In genomic region chr21:45991606-45992301, GRCh38 we compare ENCODE assay signal across 13 cellular contexts. TPM values are rescaled to one million over a fixed set of nuclear protein-coding genes. Genes with fewer than 3 reads are reported as not detected.
DNase-seq lines count a peak whose midpoint lies in the region; ATAC-seq and TF ChIP-seq lines count a peak whose summit lies in the region.
"Had no signal": no experiment of that assay in that cellular context is flagged by ENCODE, and none has a peak within 500 bp of the region (broad histone marks: within the 10 kb centered on the region; RNA-seq: fewer than 3 reads in every experiment).

No MANE protein-coding gene starts in this region.

- H3K79me1 ChIP-seq in mesendoderm (ENCODE audit: low read length): peaks cover 10% of the 10 kb centered on the region

- H3K4me2 ChIP-seq in mesendoderm (ENCODE audit: low read length): no peak overlapping the region

- peak overlapping the region in 1 of 3 donors; percentile 3 for H3K9ac ChIP-seq in skeletal muscle tissue (ENCODE audit: low read depth in 1 of 3, low read length in 3 of 3)
- no peak overlapping the region for H3K9ac ChIP-seq in mesendoderm (ENCODE audit: low read length)

- 87 to 93% (median 91%) methylated on average over 16 to 18 of the region's 18 CpGs for WGBS in heart left ventricle, 4 donors
- no CpG with 5 or more reads among the region's 18 CpGs for WGBS in mesendoderm (ENCODE audit: extremely low coverage, insufficient coverage, low lambda C conversion rate)

- H2BK5ac ChIP-seq in mesendoderm (ENCODE audit: low read length): no peak overlapping the region

- no peak overlapping the region for H2BK15ac ChIP-seq in mesendoderm (replicated peaks; ENCODE audit: low read depth)

- H2BK120ac ChIP-seq in mesendoderm (ENCODE audit: low read depth, low read length): no peak overlapping the region

- H3K27me3 ChIP-seq in GM06990 (replicated peaks; ENCODE audit: control insufficient read depth, insufficient read depth, low read length): no peaks in the 10 kb centered on the region
- H3K27me3 ChIP-seq in RWPE2 (ENCODE audit: insufficient read depth, poor library complexity, severe bottlenecking): no peaks in the 10 kb centered on the region
- H3K27me3 ChIP-seq in heart left ventricle: no peaks in the 10 kb centered on the region
- H3K27me3 ChIP-seq in skeletal muscle tissue (ENCODE audit: control insufficient read depth in 3 of 3, insufficient read depth in 3 of 3, low read length in 3 of 3): no peaks in the 10 kb centered on the region
- H3K27me3 ChIP-seq in mesendoderm (ENCODE audit: insufficient read depth, low read length, poor library complexity): no peaks in the 10 kb centered on the region

- no peak overlapping the region for H2AK5ac ChIP-seq in mesendoderm (ENCODE audit: low read length)

- H3K36me3 ChIP-seq in GM06990 (ENCODE audit: control insufficient read depth, insufficient read depth, low read length) (no peaks in the 10 kb centered on the region), RWPE2 (ENCODE audit: low read depth) (no peaks in the 10 kb centered on the region), heart left ventricle (peaks cover 0 to 87% (median 68%) of the 10 kb centered on the region in 9 donors), skeletal muscle tissue (ENCODE audit: control insufficient read depth in 3 of 3, insufficient read depth in 3 of 3, low read length in 3 of 3) (peaks cover 10 to 24% (median 19%) of the 10 kb centered on the region in 3 donors), mesendoderm (ENCODE audit: control insufficient read depth, insufficient read depth, low read length) (peaks cover 34% of the 10 kb centered on the region)

- no peak overlapping the region for H3K27ac ChIP-seq in RWPE2 (ENCODE audit: poor library complexity, severe bottlenecking)
- H3K27ac ChIP-seq in heart left ventricle: peak overlapping the region in 6 of 12 donors; percentile 42 to 80 (median 62)
- H3K27ac ChIP-seq in skeletal muscle tissue (ENCODE audit: low read depth, low read length): peak overlapping the region; percentile 47
- no peak overlapping the region for H3K27ac ChIP-seq in mesendoderm (ENCODE audit: low read depth, low read length)

- intact Hi-C loops in heart left ventricle (cut with DNase I): loop anchor here in 1 of 10 donors (10.0 kb wide), 1 partner anchor 123 kb away; no protein-coding TSS in a partner anchor

- H4K8ac ChIP-seq in mesendoderm (ENCODE audit: low read depth, low read length): no peak overlapping the region

- H3K4me1 ChIP-seq in RWPE2 (ENCODE audit: insufficient read depth, poor library complexity, severe bottlenecking) (no peaks in the 10 kb centered on the region), heart left ventricle (peaks cover 0 to 28% (median 0%) of the 10 kb centered on the region in 12 donors), skeletal muscle tissue (ENCODE audit: control insufficient read depth in 3 of 3, insufficient read depth in 3 of 3, low read length in 3 of 3) (peaks cover 0 to 9% (median 5%) of the 10 kb centered on the region in 3 donors), mesendoderm (ENCODE audit: control insufficient read depth, low read depth, low read length) (no peaks in the 10 kb centered on the region)

- H3K56ac ChIP-seq in mesendoderm (ENCODE audit: low read length): no peak overlapping the region

- peak; percentile 1 for DNase-seq in GM06990 (ENCODE audit: extremely low read depth, insufficient read length)
- DNase-seq in RWPE2 (ENCODE audit: low spot score): peak; percentile 51
- peak in 3 of 5 donors; percentile 19 to 53 (median 20) for DNase-seq in heart left ventricle
- no peak for DNase-seq in mesendoderm
- no peak for DNase-seq in NCI-H82 treated with DMSO at 0.1 percent for 48 hours (lab: John Stamatoyannopoulos, UW; ENCODE audit: unreplicated experiment)
- no peak for DNase-seq in activated gamma-delta T cell treated with Interleukin-2 at 50 U/mL for 16 hours
- DNase-seq: anterior cingulate cortex; immature natural killer cell; NCI-H1105 treated with DMSO at 0.1 percent for 48 hours; NCI-H524 treated with DMSO at 0.1 percent for 48 hours; stimulated activated naive CD4-positive, alpha-beta T cell had no signal

- no peak overlapping the region for H3K4me3 ChIP-seq in GM06990 (replicated peaks; ENCODE audit: low read depth, low read length)
- no peak overlapping the region for H3K4me3 ChIP-seq in RWPE2 (ENCODE audit: severe bottlenecking)
- no peak overlapping the region for H3K4me3 ChIP-seq in heart left ventricle
- no peak overlapping the region for H3K4me3 ChIP-seq in skeletal muscle tissue (ENCODE audit: low read length in 3 of 3)
- no peak overlapping the region for H3K4me3 ChIP-seq in mesendoderm (ENCODE audit: low read length)

- TF ChIP-seq POLR2A in heart left ventricle (IDR thresholded peaks at IDR 0.05): no peak

- peaks cover 4% of the 10 kb centered on the region for H3K79me2 ChIP-seq in mesendoderm (ENCODE audit: control insufficient read depth, insufficient read depth, low read length)

- ATAC-seq in RWPE2 (ENCODE audit: low read depth) (no peak), heart left ventricle (no peak), HG02870 (IDR thresholded peaks at IDR 0.05; ENCODE audit: unreplicated experiment) (no peak)

- no peak overlapping the region for H3K4ac ChIP-seq in mesendoderm (ENCODE audit: low read depth, low read length)

- no peak for TF ChIP-seq CTCF in GM06990 (IDR thresholded peaks at IDR 0.05; ENCODE audit: insufficient read depth, low read length, poor library complexity, severe bottlenecking)
- no peak for TF ChIP-seq CTCF in RWPE2 (IDR thresholded peaks at IDR 0.05; ENCODE audit: poor library complexity, severe bottlenecking)
- no peak for TF ChIP-seq CTCF in heart left ventricle (IDR thresholded peaks at IDR 0.05)

- H3K9me3 ChIP-seq in RWPE2 (ENCODE audit: severe bottlenecking): no peaks in the 10 kb centered on the region
- no peaks in the 10 kb centered on the region for H3K9me3 ChIP-seq in heart left ventricle
- H3K9me3 ChIP-seq in skeletal muscle tissue (ENCODE audit: control insufficient read depth in 3 of 3, low read length in 3 of 3): no peaks in the 10 kb centered on the region

- H3K23ac ChIP-seq in mesendoderm (ENCODE audit: low read length): no peak overlapping the region

- no peak overlapping the region for H4K5ac ChIP-seq in mesendoderm (ENCODE audit: low read length)

- no peak overlapping the region for H3K18ac ChIP-seq in mesendoderm (ENCODE audit: low read length)

RNA-seq across cellular contexts. Expression of gene COL6A1, which starts 10.2 kb away (rescaled TPM):
- total RNA-seq in heart left ventricle: 100 to 1,000 TPM in 8 of 9 donors, 10 to 100 TPM in 1; 92.4 to 385 (median 143) TPM
- 100 to 1,000 TPM; 149 to 157 TPM for polyA plus RNA-seq in heart left ventricle
- 270 TPM for total RNA-seq in skeletal muscle tissue
- 187 TPM for polyA plus RNA-seq in mesendoderm (2013, experiment 1 of 2)
- polyA plus RNA-seq in mesendoderm (2013, experiment 2 of 2): 175 TPM

Comparison
In these comparisons a context has a peak if more than half of its experiments do, and no peak if none do; other contexts are left out.
1. DNase-seq: peak in GM06990 (single experiment), RWPE2 (single experiment) and heart left ventricle (3 of 5); none in mesendoderm (single experiment), NCI-H82 treated with DMSO at 0.1 percent for 48 hours (single experiment) and activated gamma-delta T cell treated with Interleukin-2 at 50 U/mL for 16 hours (single experiment).